2 cellular contexts compared by ENCODE assay signal in the genomic region with DNA sequence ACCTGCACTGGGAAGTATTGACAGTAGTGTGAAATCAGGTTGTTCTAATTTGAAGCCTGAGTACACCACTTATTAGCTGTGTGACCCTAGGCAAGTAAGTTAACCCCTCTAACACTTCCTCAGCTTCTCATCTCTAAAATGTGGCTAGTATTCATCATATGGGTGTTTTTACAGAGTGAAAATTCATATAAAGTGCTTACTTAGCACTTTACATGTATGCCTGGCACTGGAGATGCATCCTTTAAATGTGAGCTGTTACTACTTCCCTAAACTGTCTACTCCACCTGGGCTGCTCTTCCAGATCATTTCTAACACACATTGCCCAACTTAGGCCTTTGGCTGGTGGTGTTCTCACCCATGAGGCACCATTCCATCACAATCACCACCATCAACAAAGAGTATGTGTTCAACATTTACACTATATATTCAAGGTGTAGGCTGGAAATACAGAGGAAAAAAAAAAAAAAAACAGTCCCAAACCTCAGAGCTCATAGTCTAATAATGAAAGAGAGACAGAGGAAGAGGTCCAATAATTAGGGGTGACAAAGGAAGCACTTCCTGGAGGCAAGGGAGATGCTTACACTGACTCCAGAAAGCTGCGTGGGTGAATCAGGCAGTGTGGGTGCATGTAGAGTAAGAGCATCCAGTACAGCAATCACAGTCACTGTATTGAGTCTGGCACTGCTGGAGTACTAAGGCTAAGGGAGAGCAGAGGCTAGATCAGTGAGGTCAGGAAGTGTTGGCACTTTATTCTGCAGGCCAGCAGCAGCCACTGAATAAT.
TF ChIP-seq lines count a peak whose summit lies in the region.

No MANE protein-coding gene starts in this region.

TF ChIP-seq in HepG2, 621 proteins besides CTCF, POLR2A, EP300 and RAD21:
- no peak for TF ChIP-seq RXRA (CRISPR knock-in tag; IDR thresholded peaks at IDR 0.05)
- peak; percentile 92 to 95 for TF ChIP-seq MAFK (conservative IDR thresholded peaks at IDR 0.05 in 1 of 2, IDR thresholded peaks at IDR 0.05 in 1 of 2; ENCODE audit: low read length in 2 of 2)
- no peak for TF ChIP-seq MAF1 (CRISPR knock-in tag; IDR thresholded peaks at IDR 0.05; ENCODE audit: borderline replicate concordance)
- peak; percentile 93 for TF ChIP-seq MAFF (IDR thresholded peaks at IDR 0.05; ENCODE audit: low read depth, low read length)
- TF ChIP-seq GPN1 (CRISPR knock-in tag; IDR thresholded peaks at IDR 0.05; ENCODE audit: borderline replicate concordance), result no peak
- TF ChIP-seq ZNF75D (CRISPR knock-in tag; IDR thresholded peaks at IDR 0.05; ENCODE audit: borderline replicate concordance), result no peak
- no peak for TF ChIP-seq NRL (CRISPR knock-in tag; IDR thresholded peaks at IDR 0.05; ENCODE audit: borderline replicate concordance)
- TF ChIP-seq NR2C2 (CRISPR knock-in tag; IDR thresholded peaks at IDR 0.05; ENCODE audit: borderline replicate concordance), result no peak
- no peak for TF ChIP-seq ZBTB25 (CRISPR knock-in tag; IDR thresholded peaks at IDR 0.05)
- TF ChIP-seq ATF7-NPFF (CRISPR knock-in tag; IDR thresholded peaks at IDR 0.05; ENCODE audit: low read depth), result no peak
- TF ChIP-seq ZHX2 (IDR thresholded peaks at IDR 0.05; ENCODE audit: low read depth), result no peak
- no peak for TF ChIP-seq ZHX2 (CRISPR knock-in tag; IDR thresholded peaks at IDR 0.05; ENCODE audit: borderline replicate concordance)
- no peak for TF ChIP-seq ZNF350 (CRISPR knock-in tag; IDR thresholded peaks at IDR 0.05; ENCODE audit: borderline replicate concordance, low read depth)

TF ChIP-seq in H1, 55 proteins besides CTCF, POLR2A, EP300 and RAD21:
- TF ChIP-seq MAFK (IDR thresholded peaks at IDR 0.05; ENCODE audit: low read depth, low read length) (peak; percentile 61; the same call in 1 of the 2 replicates), TCF12 (IDR thresholded peaks at IDR 0.05; ENCODE audit: low read depth, low read length) (no peak), BACH1 (IDR thresholded peaks at IDR 0.05; ENCODE audit: low read length) (no peak)
TF ChIP-seq in H1: peak in this region for 1.
